Comparison of ENCODE assay signal across 10 cellular contexts in the genomic region with DNA sequence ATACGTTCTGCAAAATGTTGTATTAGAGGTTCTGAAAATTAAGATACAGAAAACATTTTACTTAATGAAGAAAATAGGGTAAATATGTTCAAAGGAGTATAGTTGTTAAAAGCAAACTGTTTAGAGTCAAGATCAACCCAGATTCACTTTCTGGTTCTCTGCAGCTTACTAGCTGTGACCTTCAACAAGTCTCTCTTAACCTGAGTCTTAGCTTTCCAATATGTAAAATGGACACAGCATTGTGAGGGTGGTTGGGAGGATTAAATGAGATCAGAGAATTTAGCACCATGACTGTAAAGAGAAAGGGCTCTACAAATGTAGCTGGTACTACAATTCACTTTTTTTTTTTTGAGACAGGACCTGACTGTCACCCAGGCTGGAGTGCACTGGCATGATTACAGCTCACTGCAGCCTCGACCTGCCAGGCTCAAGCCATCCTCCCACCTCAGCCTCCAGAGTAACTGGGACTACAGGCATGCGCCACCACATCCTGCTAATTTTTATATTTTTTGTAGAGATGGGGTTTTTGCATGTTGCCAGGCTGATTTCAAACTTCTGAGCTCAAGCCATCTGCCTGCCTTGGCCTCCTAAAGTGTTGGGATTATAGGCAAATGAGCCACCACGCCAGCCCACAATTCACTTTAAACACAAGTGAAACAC. TPM values are rescaled to one million over a fixed set of nuclear protein-coding genes. Genes with fewer than 3 reads are reported as not detected.
DNase-seq lines count a peak whose midpoint lies in the region; ATAC-seq and TF ChIP-seq lines count a peak whose summit lies in the region.
"Had no signal": no experiment of that assay in that cellular context is flagged by ENCODE, and none has a peak within 500 bp of the region (broad histone marks: within the 10 kb centered on the region; RNA-seq: fewer than 3 reads in every experiment).

No MANE protein-coding gene starts in this region.

- 0 out of 2 replicates have a peak, but pooled peaks cover 2% of the 10 kb centered on the region for H3F3A ChIP-seq in DOHH2 (ENCODE audit: control insufficient read depth, insufficient read depth)

- H3K27ac Mint-ChIP-seq in activated CD4-positive, alpha-beta memory T cell treated with anti-CD3 and anti-CD28 coated beads for 36 hours = no peak overlapping the region
- no peak overlapping the region for H3K27ac Mint-ChIP-seq in memory B cell

- POLR2A ChIA-PET in AG04450 (lab: Yijun Ruan, JAX) = no interaction called here
- POLR2A ChIA-PET in activated CD4-positive, alpha-beta memory T cell treated with anti-CD3 and anti-CD28 coated beads for 36 hours (lab: Charles Lee) = interaction anchor here (1.0 kb wide), 1 partner anchor 11 kb away, joined by 3 read pairs; no protein-coding TSS in a partner anchor

- no peak for TF ChIP-seq POLR2A in prostate gland (IDR thresholded peaks at IDR 0.05)

- H3K4me1 ChIP-seq in DOHH2 (ENCODE audit: control insufficient read depth, low read length) (peaks cover 23% of the 10 kb centered on the region), prostate gland (replicated peaks) (no peaks in the 10 kb centered on the region)

- DNase-seq in AG04450 (ENCODE audit: low read depth, low spot score) (no peak), memory B cell (ENCODE audit: low spot score in 2 of 2) (no peak), NCI-H187 (lab: John Stamatoyannopoulos, UW) (no peak), prostate gland (ENCODE audit: low spot score) (no peak)
- no peak for DNase-seq in activated CD4-positive, alpha-beta memory T cell treated with anti-CD3 and anti-CD28 coated beads for 36 hours
- DNase-seq: NCI-H526 treated with DMSO at 0.1 percent for 48 hours, SW 1271 had no signal

- TF ChIP-seq CTCF in AG04450 (IDR thresholded peaks at IDR 0.05; ENCODE audit: low read depth, low read length) (no peak), DOHH2 (IDR thresholded peaks at IDR 0.05; ENCODE audit: low read depth, low read length, poor library complexity, severe bottlenecking) (no peak), prostate gland (IDR thresholded peaks at IDR 0.05) (no peak)

- no peaks in the 10 kb centered on the region for H4K20me1 ChIP-seq in DOHH2 (ENCODE audit: control insufficient read depth, insufficient read depth, low read depth, low read length)

- H3K27me3 ChIP-seq in AG04450 (ENCODE audit: control insufficient read depth, insufficient read depth, low read length) = peaks cover 2% of the 10 kb centered on the region
- no peaks in the 10 kb centered on the region for H3K27me3 ChIP-seq in DOHH2 (ENCODE audit: control insufficient read depth, low read length)
- H3K27me3 ChIP-seq in prostate gland (replicated peaks; ENCODE audit: insufficient read depth) = no peaks in the 10 kb centered on the region

- H3K4me3 ChIP-seq in AG04450 (ENCODE audit: low read depth, low read length) (peak overlapping the region; percentile 94; the same call in 1 of the 2 replicates), DOHH2 (ENCODE audit: low read length) (peak overlapping the region; percentile 100), prostate gland (peak overlapping the region in 1 of 2 donors; percentile 64)

- H3K36me3 ChIP-seq in DOHH2 (ENCODE audit: control insufficient read depth, low read length) = peaks cover 3% of the 10 kb centered on the region
- H3K36me3 ChIP-seq in prostate gland = no peaks in the 10 kb centered on the region

- peak overlapping the region; percentile 87 for H3K4me3 Mint-ChIP-seq in activated CD4-positive, alpha-beta memory T cell treated with anti-CD3 and anti-CD28 coated beads for 36 hours
- peak overlapping the region; percentile 93 for H3K4me3 Mint-ChIP-seq in memory B cell

- no peaks in the 10 kb centered on the region for H3K9me3 Mint-ChIP-seq in activated CD4-positive, alpha-beta memory T cell treated with anti-CD3 and anti-CD28 coated beads for 36 hours
- no peaks in the 10 kb centered on the region for H3K9me3 Mint-ChIP-seq in memory B cell

- CTCF ChIA-PET in AG04450 (lab: Charles Lee) = interaction anchor here (0.6 to 2.8 kb wide), 5 partner anchors 18 to 278 kb away, joined by 3 to 15 read pairs (median 3); no protein-coding TSS in a partner anchor
- CTCF ChIA-PET in activated CD4-positive, alpha-beta memory T cell treated with anti-CD3 and anti-CD28 coated beads for 36 hours (lab: Charles Lee) = interaction anchor here (1.2 to 4.4 kb wide), 3 partner anchors 68 to 248 kb away, joined by 3 to 22 read pairs (median 8); no protein-coding TSS in a partner anchor

- intact Hi-C loops in activated CD4-positive, alpha-beta memory T cell treated with anti-CD3 and anti-CD28 coated beads for 36 hours (cut with micrococcal nuclease) = loop anchor here (5.0 to 10.0 kb wide), 2 partner anchors 250 to 398 kb away; no protein-coding TSS in a partner anchor
- intact Hi-C loops in prostate gland (cut with DNase I) = loop anchor here (5.0 kb wide), 2 partner anchors 40 to 65 kb away; no protein-coding TSS in a partner anchor

- peaks cover 23% of the 10 kb centered on the region for H3K79me2 ChIP-seq in DOHH2 (ENCODE audit: control insufficient read depth, low read length)

- peaks cover 32% of the 10 kb centered on the region for H3K4me1 Mint-ChIP-seq in activated CD4-positive, alpha-beta memory T cell treated with anti-CD3 and anti-CD28 coated beads for 36 hours (ENCODE audit: low read depth)
- H3K4me1 Mint-ChIP-seq in memory B cell = peaks cover 15% of the 10 kb centered on the region

- H3K9me2 ChIP-seq in DOHH2 (replicated peaks; ENCODE audit: control insufficient read depth, low read length) = no peaks in the 10 kb centered on the region

- H3K27ac ChIP-seq in AG04450 (ENCODE audit: low read depth, low read length) (no peak overlapping the region), DOHH2 (ENCODE audit: low read depth, low read length) (no peak overlapping the region), prostate gland (no peak overlapping the region)

- ATAC-seq in memory B cell (ENCODE audit: low read depth) (no peak), GM21529 (IDR thresholded peaks at IDR 0.05; ENCODE audit: unreplicated experiment) (no peak), HG02970 (IDR thresholded peaks at IDR 0.05; ENCODE audit: low FRiP score, unreplicated experiment) (no peak)

- H3K9me3 ChIP-seq in AG04450 (ENCODE audit: control insufficient read depth, insufficient read depth, low read length) (no peaks in the 10 kb centered on the region), DOHH2 (ENCODE audit: control insufficient read depth, insufficient read depth, low read length) (no peaks in the 10 kb centered on the region), prostate gland (no peaks in the 10 kb centered on the region)

- peaks cover 1% of the 10 kb centered on the region for H3K36me3 Mint-ChIP-seq in activated CD4-positive, alpha-beta memory T cell treated with anti-CD3 and anti-CD28 coated beads for 36 hours
- H3K36me3 Mint-ChIP-seq in memory B cell = peaks cover 6% of the 10 kb centered on the region

- 88% methylated on average over 4 of the region's 4 CpGs for WGBS in prostate gland

- peak overlapping the region; percentile 87 for H3K4me2 ChIP-seq in DOHH2 (ENCODE audit: low read length)

- H3K27me3 Mint-ChIP-seq in activated CD4-positive, alpha-beta memory T cell treated with anti-CD3 and anti-CD28 coated beads for 36 hours = no peaks in the 10 kb centered on the region
- no peaks in the 10 kb centered on the region for H3K27me3 Mint-ChIP-seq in memory B cell

RNA-seq across cellular contexts. Expression of a gene that starts 43.9 kb away (rescaled TPM):
- 189 and 194 TPM in 2 replicates for polyA plus RNA-seq in AG04450 (2011; rRNA removed)
- polyA minus RNA-seq in AG04450 (2011; rRNA and poly(A)+ RNA removed) = 238 and 263 TPM in 2 replicates
- total RNA-seq in activated CD4-positive, alpha-beta memory T cell treated with anti-CD3 and anti-CD28 coated beads for 36 hours = 100 to 1,000 TPM; 253 to 258 TPM
- total RNA-seq in prostate gland = 100 to 1,000 TPM; 365 to 536 TPM
